7 cellular contexts compared by ENCODE assay signal in the genomic region with DNA sequence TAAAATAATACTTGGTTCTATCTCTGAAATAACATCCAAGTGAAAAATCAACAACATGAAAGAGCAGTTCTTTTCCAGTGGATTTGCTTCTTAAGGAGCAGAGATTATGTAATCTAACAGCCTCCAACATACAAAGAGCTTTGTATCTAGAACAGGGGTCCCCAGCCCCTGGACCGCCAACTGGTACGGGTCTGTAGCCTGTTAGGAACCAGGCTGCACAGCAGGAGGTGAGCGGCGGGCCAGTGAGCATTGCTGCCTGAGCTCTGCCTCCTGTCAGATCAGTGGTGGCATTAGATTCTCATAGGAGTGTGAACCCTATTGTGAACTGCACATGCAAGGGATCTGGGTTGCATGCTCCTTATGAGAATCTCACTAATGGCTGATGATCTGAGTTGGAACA. TPM values are rescaled to one million over a fixed set of nuclear protein-coding genes. Genes with fewer than 3 reads are reported as not detected.
DNase-seq lines count a peak whose midpoint lies in the region; ATAC-seq and TF ChIP-seq lines count a peak whose summit lies in the region.
"Not testable (repeated sequence)": the region's sequence is repeated elsewhere in the genome, so short reads cannot be mapped to it uniquely, and the experiment has no call there.

No MANE protein-coding gene starts in this region.

- not testable (repeated sequence) for H3K9me3 ChIP-seq in CD4-positive, CD25-positive, alpha-beta regulatory T cell (ENCODE audit: control insufficient read depth in 2 of 2, low read length in 2 of 2); T-helper 17 cell (ENCODE audit: control insufficient read depth, low read length, poor library complexity, severe bottlenecking); naive thymus-derived CD4-positive, alpha-beta T cell (ENCODE audit: control insufficient read depth in 2 of 3, low read length in 3 of 3); spleen; transverse colon

- not testable (repeated sequence) for ATAC-seq in CD4-positive, CD25-positive, alpha-beta regulatory T cell (ENCODE audit: low read depth in 2 of 2); T-helper 17 cell; naive thymus-derived CD4-positive, alpha-beta T cell
- peak; percentile 55; the same call in 2 of the 3 replicates for ATAC-seq in GM23338

- TF ChIP-seq CTCF in GM23338 (conservative IDR thresholded peaks at IDR 0.05; ENCODE audit: low read depth in 2 of 2); spleen (IDR thresholded peaks at IDR 0.05 in 8 of 11, conservative IDR thresholded peaks at IDR 0.05 in 3 of 11); transverse colon (IDR thresholded peaks at IDR 0.05): not testable (repeated sequence)

- TF ChIP-seq EP300 in transverse colon (IDR thresholded peaks at IDR 0.05; ENCODE audit: low read depth): not testable (repeated sequence)

- not testable (repeated sequence) for H3K27me3 Mint-ChIP-seq in CD4-positive, CD25-positive, alpha-beta regulatory T cell; GM23338 (ENCODE audit: insufficient read depth, low read depth, poor library complexity); T-helper 17 cell; activated naive CD4-positive, alpha-beta T cell treated with anti-CD3 and anti-CD28 coated beads, Interleukin-2, amount 50 U/mL, for 24 hours; naive thymus-derived CD4-positive, alpha-beta T cell

- H3K9me2 ChIP-seq in GM23338 (ENCODE audit: insufficient read depth): not testable (repeated sequence)

- H4K20me1 ChIP-seq in GM23338 (replicated peaks; ENCODE audit: insufficient read depth): peaks cover 23% of the 10 kb centered on the region

- H3K4me3 ChIP-seq in CD4-positive, CD25-positive, alpha-beta regulatory T cell (ENCODE audit: low read depth, low read length); GM23338; naive thymus-derived CD4-positive, alpha-beta T cell (ENCODE audit: low read length); spleen; transverse colon: not testable (repeated sequence)

- TF ChIP-seq POLR2A in spleen (IDR thresholded peaks at IDR 0.05); transverse colon (IDR thresholded peaks at IDR 0.05): not testable (repeated sequence)

- H3K4me1 ChIP-seq in CD4-positive, CD25-positive, alpha-beta regulatory T cell (ENCODE audit: control insufficient read depth, insufficient read depth, low read length, poor library complexity, severe bottlenecking): peaks cover 37% of the 10 kb centered on the region
- H3K4me1 ChIP-seq in GM23338 (ENCODE audit: insufficient read depth); naive thymus-derived CD4-positive, alpha-beta T cell (ENCODE audit: control insufficient read depth in 2 of 2, insufficient read depth in 2 of 2, low read length in 2 of 2): not testable (repeated sequence)
- peaks cover 5 to 97% (median 50%) of the 10 kb centered on the region in 6 donors for H3K4me1 ChIP-seq in spleen
- H3K4me1 ChIP-seq in transverse colon: peaks cover 30 to 100% (median 77%) of the 10 kb centered on the region in 4 donors

- peak overlapping the region; percentile 78 to 95 (median 82) for H3K27ac Mint-ChIP-seq in CD4-positive, CD25-positive, alpha-beta regulatory T cell
- H3K27ac Mint-ChIP-seq in GM23338: not testable (repeated sequence)
- peak overlapping the region; percentile 73 for H3K27ac Mint-ChIP-seq in T-helper 17 cell
- H3K27ac Mint-ChIP-seq in activated naive CD4-positive, alpha-beta T cell treated with anti-CD3 and anti-CD28 coated beads, Interleukin-2, amount 50 U/mL, for 24 hours: peak overlapping the region; percentile 47
- peak overlapping the region in 8 of 9 donors; percentile 31 to 83 (median 60) for H3K27ac Mint-ChIP-seq in naive thymus-derived CD4-positive, alpha-beta T cell

- peaks cover 11% of the 10 kb centered on the region for H3K36me3 ChIP-seq in CD4-positive, CD25-positive, alpha-beta regulatory T cell (ENCODE audit: control insufficient read depth, insufficient read depth, low read length)
- H3K36me3 ChIP-seq in GM23338 (ENCODE audit: insufficient read depth); transverse colon: not testable (repeated sequence)
- H3K36me3 ChIP-seq in naive thymus-derived CD4-positive, alpha-beta T cell (ENCODE audit: control insufficient read depth in 2 of 3, insufficient read depth in 3 of 3, low read length in 3 of 3): peaks cover 0 to 10% (median 0%) of the 10 kb centered on the region in 3 experiments
- H3K36me3 ChIP-seq in spleen: peaks cover 0 to 38% (median 12%) of the 10 kb centered on the region in 6 donors

- peaks cover 12 to 75% (median 43%) of the 10 kb centered on the region in 4 donors for H3K4me1 Mint-ChIP-seq in CD4-positive, CD25-positive, alpha-beta regulatory T cell
- H3K4me1 Mint-ChIP-seq in GM23338 (peaks cover 15% of the 10 kb centered on the region), T-helper 17 cell (peaks cover 44% of the 10 kb centered on the region)
- H3K4me1 Mint-ChIP-seq in activated naive CD4-positive, alpha-beta T cell treated with anti-CD3 and anti-CD28 coated beads, Interleukin-2, amount 50 U/mL, for 24 hours: peaks cover 48% of the 10 kb centered on the region
- peaks cover 36 to 71% (median 51%) of the 10 kb centered on the region in 7 donors for H3K4me1 Mint-ChIP-seq in naive thymus-derived CD4-positive, alpha-beta T cell

- peak overlapping the region; percentile 44 for H3K27ac ChIP-seq in CD4-positive, CD25-positive, alpha-beta regulatory T cell (ENCODE audit: insufficient read depth, low read length, poor library complexity, severe bottlenecking)
- H3K27ac ChIP-seq in GM23338 (ENCODE audit: low read depth); naive thymus-derived CD4-positive, alpha-beta T cell (ENCODE audit: low read depth, low read length): not testable (repeated sequence)
- H3K27ac ChIP-seq in spleen (peak overlapping the region in 6 of 8 donors; percentile 18 to 94 (median 88)), transverse colon (peak overlapping the region; percentile 85 to 90 (median 88))

- DNase-seq in CD4-positive, CD25-positive, alpha-beta regulatory T cell; GM23338 (ENCODE audit: low spot score); T-helper 17 cell; naive thymus-derived CD4-positive, alpha-beta T cell; spleen; transverse colon: not testable (repeated sequence)

- POLR2A ChIA-PET in naive thymus-derived CD4-positive, alpha-beta T cell (lab: Charles Lee): interaction anchor here (8.7 kb wide), 1 partner anchor 13 kb away, joined by 73 read pairs; a partner anchor contains a TSS

- CTCF ChIA-PET in naive thymus-derived CD4-positive, alpha-beta T cell (lab: Charles Lee): interaction anchor here (0.5 to 0.7 kb wide), 2 partner anchors 117 to 129 kb away, joined by 3 read pairs; no protein-coding TSS in a partner anchor

- intact Hi-C loops in naive thymus-derived CD4-positive, alpha-beta T cell (cut with micrococcal nuclease); spleen (cut with DNase I; ENCODE audit: low total_unique reads); transverse colon (cut with DNase I; ENCODE audit: low total_unique reads): not testable (repeated sequence)

- not testable (repeated sequence) for H3F3A ChIP-seq in GM23338 (replicated peaks; ENCODE audit: low read depth)

- H3K4me3 Mint-ChIP-seq in CD4-positive, CD25-positive, alpha-beta regulatory T cell; GM23338; activated naive CD4-positive, alpha-beta T cell treated with anti-CD3 and anti-CD28 coated beads, Interleukin-2, amount 50 U/mL, for 24 hours; naive thymus-derived CD4-positive, alpha-beta T cell: not testable (repeated sequence)
- H3K4me3 Mint-ChIP-seq in T-helper 17 cell: peak overlapping the region; percentile 39

- H3K27me3 ChIP-seq in CD4-positive, CD25-positive, alpha-beta regulatory T cell (ENCODE audit: control insufficient read depth, insufficient read depth, low read length); GM23338 (ENCODE audit: insufficient read depth); naive thymus-derived CD4-positive, alpha-beta T cell (ENCODE audit: control insufficient read depth in 2 of 2, insufficient read depth in 2 of 2, low read length in 2 of 2); spleen (replicated peaks in 1 of 7); transverse colon: not testable (repeated sequence)

- WGBS in spleen, 5 donors: 95 to 99% (median 96%) methylated on average over 4 of the region's 4 CpGs
- 82% methylated on average over 3 of the region's 4 CpGs; no CpG with 5 or more reads in 1 of the 2 donors for WGBS in transverse colon (ENCODE audit: low coverage in 1 of 2), 2 donors

- H3K4me2 ChIP-seq in GM23338: not testable (repeated sequence)

- in situ Hi-C loops in transverse colon (cut with MboI; ENCODE audit: low pct_ligation_motif_present in 1 of 4, low pct_unique_long_range_greater_than_20kb in 1 of 4, low sequenced_read_pairs in 3 of 4): not testable (repeated sequence)

- H2AFZ ChIP-seq in GM23338: not testable (repeated sequence)

- not testable (repeated sequence) for H3K9me3 Mint-ChIP-seq in CD4-positive, CD25-positive, alpha-beta regulatory T cell; GM23338; activated naive CD4-positive, alpha-beta T cell treated with anti-CD3 and anti-CD28 coated beads, Interleukin-2, amount 50 U/mL, for 24 hours; naive thymus-derived CD4-positive, alpha-beta T cell

- H3K36me3 Mint-ChIP-seq in CD4-positive, CD25-positive, alpha-beta regulatory T cell: peaks cover 27% of the 10 kb centered on the region
- H3K36me3 Mint-ChIP-seq in GM23338 (ENCODE audit: low read depth); T-helper 17 cell (ENCODE audit: low read depth); activated naive CD4-positive, alpha-beta T cell treated with anti-CD3 and anti-CD28 coated beads, Interleukin-2, amount 50 U/mL, for 24 hours: not testable (repeated sequence)
- peaks cover 0 to 21% (median 4%) of the 10 kb centered on the region in 5 donors for H3K36me3 Mint-ChIP-seq in naive thymus-derived CD4-positive, alpha-beta T cell

- H3K79me2 ChIP-seq in GM23338 (replicated peaks; ENCODE audit: insufficient read depth): peaks cover 69% of the 10 kb centered on the region

RNA-seq across cellular contexts. Expression of a gene that starts 12.6 kb away (rescaled TPM):
- 42.4 TPM for total RNA-seq in CD4-positive, CD25-positive, alpha-beta regulatory T cell
- 10 to 100 TPM; 22.4 to 33.2 (median 24.9) TPM for polyA plus RNA-seq in CD4-positive, CD25-positive, alpha-beta regulatory T cell
- total RNA-seq in GM23338 (2014; rRNA removed; shearing (Covaris generic)): 35.5 and 39.8 TPM in 2 replicates
- 12.5 and 14.9 TPM in 2 replicates for polyA plus RNA-seq in GM23338 (2016; fragmentation: Nextera tagmentation; extraction: Ambion mirVana)
- total RNA-seq in T-helper 17 cell: 10 to 100 TPM; 20.7 to 25.3 TPM
- 10 to 100 TPM; 18.3 to 49.9 (median 28.8) TPM for total RNA-seq in naive thymus-derived CD4-positive, alpha-beta T cell
- polyA plus RNA-seq in naive thymus-derived CD4-positive, alpha-beta T cell: 10 to 100 TPM; 13.1 to 25.3 TPM
- total RNA-seq in spleen: 100 to 1,000 TPM in 3 of 7 donors, 10 to 100 TPM in 4; 51.6 to 182 (median 78.1) TPM
- 10 to 100 TPM in 2 of 3 donors, 1 to 10 TPM in 1; 6.1 to 15.2 (median 11.0) TPM for polyA plus RNA-seq in spleen
- 100 to 1,000 TPM; 124 to 283 (median 210) TPM for total RNA-seq in transverse colon
